8 cellular contexts compared by ENCODE assay signal in genomic region chr7:107580716-107581383, GRCh38. TPM values are rescaled to one million over a fixed set of nuclear protein-coding genes. Genes with fewer than 3 reads are reported as not detected.
DNase-seq lines count a peak whose midpoint lies in the region; ATAC-seq and TF ChIP-seq lines count a peak whose summit lies in the region.

No MANE protein-coding gene starts in this region.

- peak overlapping the region; percentile 86 for H3K4me3 Mint-ChIP-seq in dendritic cell treated with granulocyte-macrophage colony-stimulating factor and Interleukin-4, amounts not matched to agents 40 ng/mL and 50 ng/mL, for 4 days
- peak overlapping the region; percentile 76 for H3K4me3 Mint-ChIP-seq in natural killer cell

- H3K27ac Mint-ChIP-seq in dendritic cell treated with granulocyte-macrophage colony-stimulating factor and Interleukin-4, amounts not matched to agents 40 ng/mL and 50 ng/mL, for 4 days, result peak overlapping the region; percentile 88
- H3K27ac Mint-ChIP-seq in natural killer cell, result peak overlapping the region; percentile 66 to 89

- H3K27me3 ChIP-seq in BJ (ENCODE audit: control insufficient read depth, insufficient read depth, low read length), result no peaks in the 10 kb centered on the region

- H3K36me3 Mint-ChIP-seq in dendritic cell treated with granulocyte-macrophage colony-stimulating factor and Interleukin-4, amounts not matched to agents 40 ng/mL and 50 ng/mL, for 4 days (ENCODE audit: low read depth), result peaks cover 29% of the 10 kb centered on the region
- no peaks in the 10 kb centered on the region for H3K36me3 Mint-ChIP-seq in natural killer cell

- intact Hi-C loops in dendritic cell treated with granulocyte-macrophage colony-stimulating factor and Interleukin-4, amounts not matched to agents 40 ng/mL and 50 ng/mL, for 4 days (cut with micrococcal nuclease), result loop anchor here (1.0 to 5.0 kb wide), 2 partner anchors 18 to 311 kb away; partner anchors contain the start of genes COG5, DLD and DUS4L
- intact Hi-C loops in natural killer cell (cut with micrococcal nuclease), result loop anchor here (10.0 kb wide), 1 partner anchor 314 kb away; the partner anchor contains the start of gene DLD

- ATAC-seq in natural killer cell, result no peak
- no peak for ATAC-seq in HG02642 (IDR thresholded peaks at IDR 0.05; ENCODE audit: poor library complexity, unreplicated experiment)

- H3K27me3 Mint-ChIP-seq in dendritic cell treated with granulocyte-macrophage colony-stimulating factor and Interleukin-4, amounts not matched to agents 40 ng/mL and 50 ng/mL, for 4 days, result no peaks in the 10 kb centered on the region
- H3K27me3 Mint-ChIP-seq in natural killer cell (ENCODE audit: low read depth in 2 of 2), result no peaks in the 10 kb centered on the region

- CTCF ChIA-PET in BJ (lab: Yijun Ruan, JAX), result interaction anchor here (1.4 to 2.0 kb wide), 2 partner anchors 13 to 118 kb away, joined by 3 to 6 read pairs; no protein-coding TSS in a partner anchor

- H3K4me1 Mint-ChIP-seq in dendritic cell treated with granulocyte-macrophage colony-stimulating factor and Interleukin-4, amounts not matched to agents 40 ng/mL and 50 ng/mL, for 4 days (ENCODE audit: low read depth), result peaks cover 11% of the 10 kb centered on the region
- peaks cover 15 to 20% of the 10 kb centered on the region in 2 donors for H3K4me1 Mint-ChIP-seq in natural killer cell

- H3K4me3 ChIP-seq in BJ (ENCODE audit: low read depth, low read length), result peak overlapping the region; percentile 69
- H3K4me3 ChIP-seq in LNCaP clone FGC (ENCODE audit: low read depth, low read length), result peak overlapping the region; percentile 62

- POLR2A ChIA-PET in BJ (lab: Charles Lee), result no interaction called here

- H3K9me3 Mint-ChIP-seq in dendritic cell treated with granulocyte-macrophage colony-stimulating factor and Interleukin-4, amounts not matched to agents 40 ng/mL and 50 ng/mL, for 4 days, result no peaks in the 10 kb centered on the region
- H3K9me3 Mint-ChIP-seq in natural killer cell, result no peaks in the 10 kb centered on the region

- H3K36me3 ChIP-seq in BJ (ENCODE audit: control insufficient read depth, insufficient read depth, low read length), result no peaks in the 10 kb centered on the region

- TF ChIP-seq CTCF in BJ (IDR thresholded peaks at IDR 0.05; ENCODE audit: insufficient read depth, low read depth, low read length) (no peak), LNCaP clone FGC (IDR thresholded peaks at IDR 0.05; ENCODE audit: control insufficient read depth, extremely low read depth, insufficient read depth) (no peak), natural killer cell (IDR thresholded peaks at IDR 0.05) (no peak), GM10266 (IDR thresholded peaks at IDR 0.05; ENCODE audit: control insufficient read depth, insufficient read depth, low read depth, missing control alignments) (no peak)

- no peak for DNase-seq in BJ (ENCODE audit: low read depth)
- no peak for DNase-seq in LNCaP clone FGC (ENCODE audit: low read depth)
- no peak for DNase-seq in natural killer cell
- no peak for DNase-seq in NK-92 (lab: John Stamatoyannopoulos, UW; ENCODE audit: unreplicated experiment)
- DNase-seq in GM10266 (ENCODE audit: extremely low spot score), result no peak
- DNase-seq in HuH-7 (ENCODE audit: low spot score), result no peak

RNA-seq across cellular contexts. Expression of gene BCAP29, which starts 0.8 kb away (rescaled TPM):
- 20.3 and 57.3 TPM in 2 replicates for polyA plus RNA-seq in BJ (2011; rRNA removed)
- 11.8 and 16.4 TPM in 2 replicates for polyA minus RNA-seq in BJ (2011; rRNA and poly(A)+ RNA removed)
- total RNA-seq in natural killer cell, result 10 to 100 TPM; 22.1 to 33.3 (median 27.1) TPM

RNA-seq across cellular contexts. Expression of gene DUS4L, which starts 17.1 kb away (rescaled TPM):
- 2.2 and 4.5 TPM in 2 replicates for polyA plus RNA-seq in BJ (2011; rRNA removed)
- 1.8 and 2.3 TPM in 2 replicates for polyA minus RNA-seq in BJ (2011; rRNA and poly(A)+ RNA removed)
- total RNA-seq in natural killer cell, result 10 to 100 TPM in 1 of 3 donors, 1 to 10 TPM in 2; 5.5 to 10.5 (median 9.1) TPM

RNA-seq across cellular contexts. Expression of gene COG5, which starts 17.1 kb away (rescaled TPM):
- polyA plus RNA-seq in BJ (2011; rRNA removed), result 20.5 and 44.2 TPM in 2 replicates
- 18.0 and 20.8 TPM in 2 replicates for polyA minus RNA-seq in BJ (2011; rRNA and poly(A)+ RNA removed)
- 10 to 100 TPM; 49.2 to 54.6 (median 54.2) TPM for total RNA-seq in natural killer cell
